8 cellular contexts compared by ENCODE assay signal in the genomic region with DNA sequence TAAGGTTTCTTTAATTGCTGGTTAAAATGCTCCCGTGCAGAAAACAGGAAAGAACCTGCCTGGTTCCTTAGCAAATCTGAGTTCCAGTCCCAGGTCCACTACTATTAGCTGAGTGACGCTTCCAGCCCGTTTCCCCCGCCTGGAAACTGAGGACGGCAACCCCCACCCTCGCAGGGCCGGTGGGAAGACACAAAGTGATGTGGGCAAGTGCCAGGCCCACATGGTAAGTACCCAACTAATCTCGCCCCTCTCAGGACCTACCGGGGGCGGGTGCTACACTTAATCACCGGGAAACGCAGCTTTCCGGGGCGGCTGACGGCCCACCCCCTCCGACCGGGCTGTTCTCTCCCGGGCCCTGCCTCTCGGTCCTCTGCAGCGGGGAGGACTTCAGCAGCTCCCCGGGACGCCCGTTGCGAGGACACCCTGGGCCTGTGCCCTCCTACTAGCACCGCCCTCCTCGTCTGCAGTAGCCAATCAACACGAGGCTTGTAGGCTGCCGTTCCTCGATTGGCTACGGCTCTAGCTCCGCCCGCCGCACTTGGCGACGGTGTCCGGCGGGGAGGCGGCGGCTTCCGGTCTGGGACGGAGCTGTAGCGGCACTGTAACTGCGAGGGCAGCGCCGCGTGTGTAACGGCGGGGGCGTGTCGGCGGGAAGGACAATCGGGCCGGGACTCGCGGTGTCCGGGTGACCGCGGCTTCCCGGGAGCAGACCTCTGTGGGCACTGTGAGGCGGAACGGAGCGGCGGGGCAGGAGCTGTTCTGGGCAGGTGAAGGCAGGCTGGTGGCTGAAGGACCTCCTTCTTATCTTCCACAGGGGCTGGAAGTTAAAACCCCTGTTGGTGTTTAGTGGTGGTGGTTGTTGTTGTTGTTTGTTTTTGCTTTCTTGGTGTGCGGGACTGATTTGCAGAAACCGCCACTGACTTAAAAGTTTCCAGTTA. TPM values are rescaled to one million over a fixed set of nuclear protein-coding genes. Genes with fewer than 3 reads are reported as not detected.
DNase-seq lines count a peak whose midpoint lies in the region; ATAC-seq and TF ChIP-seq lines count a peak whose summit lies in the region.

ZBTB9 (plus strand) TSS at position 568 of the 938 bp plus-strand sequence. CDS start 525 bp downstream, outside the sequence.

- H3K4me3 ChIP-seq in AG09309 (ENCODE audit: control insufficient read depth, low read depth, low read length), result peak within 1 kb of the TSS; percentile 70
- peak within 1 kb of the TSS; percentile 78 to 98 (median 82) for H3K4me3 ChIP-seq in spleen

- WGBS in spleen, 5 donors, result 0 to 1% (median 0%) methylated on average over 26 to 65 of the region's 65 CpGs

- no peaks in the 10 kb centered on the region for H3K27me3 ChIP-seq in spleen (replicated peaks in 1 of 7)

- ATAC-seq in GM19023 (IDR thresholded peaks at IDR 0.05; ENCODE audit: unreplicated experiment) (peak; percentile 99), HG03196 (IDR thresholded peaks at IDR 0.05; ENCODE audit: unreplicated experiment) (peak; percentile 94), activated B cell treated with CpG ODN at 0.5 μM for 24 hours (ENCODE audit: low read depth) (peak; percentile 100)

- peak; percentile 6 to 72 (median 17) for TF ChIP-seq POLR2A in spleen (IDR thresholded peaks at IDR 0.05)

- no peaks in the 10 kb centered on the region for H3K9me3 Mint-ChIP-seq in activated B cell treated with CpG ODN at 0.5 μM for 24 hours

- DNase-seq in AG09309 (ENCODE audit: low read depth) (peak; percentile 78), NCI-H226 (peak; percentile 95), activated B cell treated with CpG ODN at 0.5 μM for 24 hours (peak; percentile 87), caudate nucleus (lab: John Stamatoyannopoulos, UW) (peak; percentile 45 to 99 (median 95)), inferior parietal cortex (ENCODE audit: extremely low spot score) (peak; percentile 98), spleen (peak; percentile 98)

- peak within 1 kb of the TSS; percentile 97 for H3K4me3 Mint-ChIP-seq in activated B cell treated with CpG ODN at 0.5 μM for 24 hours

- H3K36me3 Mint-ChIP-seq in activated B cell treated with CpG ODN at 0.5 μM for 24 hours (ENCODE audit: low read depth), result peaks cover 34% of the 10 kb centered on the region

- H3K4me1 Mint-ChIP-seq in activated B cell treated with CpG ODN at 0.5 μM for 24 hours, result peaks cover 26% of the 10 kb centered on the region

- peak within 1 kb of the TSS; percentile 88 for H3K27ac Mint-ChIP-seq in activated B cell treated with CpG ODN at 0.5 μM for 24 hours

- no peaks in the 10 kb centered on the region for H3K9me3 ChIP-seq in spleen

- TF ChIP-seq CTCF in AG09309 (IDR thresholded peaks at IDR 0.05; ENCODE audit: control insufficient read depth, insufficient read depth, low read depth, low read length, missing control alignments), result no peak
- no peak for TF ChIP-seq CTCF in activated B cell treated with CpG ODN at 0.5 μM for 24 hours (IDR thresholded peaks at IDR 0.05)
- peak in 4 of 11 experiments; percentile 18 to 45 (median 29) for TF ChIP-seq CTCF in spleen (IDR thresholded peaks at IDR 0.05 in 8 of 11, conservative IDR thresholded peaks at IDR 0.05 in 3 of 11)

- H3K4me1 ChIP-seq in spleen, result peaks cover 12 to 67% (median 34%) of the 10 kb centered on the region in 6 donors

- no peaks in the 10 kb centered on the region for H3K27me3 Mint-ChIP-seq in activated B cell treated with CpG ODN at 0.5 μM for 24 hours

- CTCF ChIA-PET in activated B cell treated with CpG ODN at 0.5 μM for 24 hours (lab: Charles Lee), result interaction anchor here (0.6 to 1.1 kb wide), 3 partner anchors 23 to 1224 kb away, joined by 3 to 5 read pairs (median 4); no protein-coding TSS in a partner anchor

- intact Hi-C loops in activated B cell treated with CpG ODN at 0.5 μM for 24 hours (cut with micrococcal nuclease), result loop anchor here (1.0 kb wide), 6 partner anchors 22 to 140 kb away; partner anchors contain the start of genes KIFC1 and TAPBP
- intact Hi-C loops in spleen (cut with DNase I; ENCODE audit: low total_unique reads), result loop anchor here (10.0 kb wide), 1 partner anchor 191 kb away; no protein-coding TSS in a partner anchor

- peaks cover 0 to 31% (median 7%) of the 10 kb centered on the region in 6 donors for H3K36me3 ChIP-seq in spleen

- H3K27ac ChIP-seq in caudate nucleus (ENCODE audit: low read depth, low read length) (peak within 1 kb of the TSS; percentile 73), spleen (peak within 1 kb of the TSS; percentile 68 to 93 (median 86))

- POLR2A ChIA-PET in activated B cell treated with CpG ODN at 0.5 μM for 24 hours (lab: Charles Lee), result interaction anchor here (0.6 to 2.2 kb wide), 23 partner anchors 10 to 257 kb away, joined by 3 to 27 read pairs (median 4); partner anchors contain the start of genes B3GALT4, BAK1, PFDN6 and PHF1

RNA-seq across cellular contexts. Expression of gene ZBTB9, which starts in this region (rescaled TPM):
- total RNA-seq in activated B cell treated with CpG ODN at 0.5 μM for 24 hours (10.7 and 12.5 TPM in 2 replicates), spleen (1 to 10 TPM; 4.4 to 8.4 (median 6.1) TPM)
- polyA plus RNA-seq in spleen, result 1 to 10 TPM; 3.6 to 5.3 (median 4.3) TPM

Comparison
In these comparisons a context has a peak if more than half of its experiments do, and no peak if none do; other contexts are left out.
1. Peak in every context shown above with its lines: DNase-seq, ATAC-seq, H3K4me3 ChIP-seq and H3K27ac ChIP-seq.